ENCODE assay signal across 8 cellular contexts in genomic region chr3:43996379-43997301, GRCh38.
DNase-seq lines count a peak whose midpoint lies in the region; ATAC-seq and TF ChIP-seq lines count a peak whose summit lies in the region.

No MANE protein-coding gene starts in this region.

- no peak for TF ChIP-seq EP300 in suprapubic skin (IDR thresholded peaks at IDR 0.05)

- peaks cover 22% of the 10 kb centered on the region for H3K79me2 ChIP-seq in mammary epithelial cell (ENCODE audit: insufficient read depth, low read length)

- no peaks in the 10 kb centered on the region for H4K20me1 ChIP-seq in mammary epithelial cell (ENCODE audit: insufficient read depth, low read length)

- H3K4me2 ChIP-seq in mammary epithelial cell (ENCODE audit: insufficient read depth, low read depth, low read length), result peak overlapping the region; percentile 94

- no peak overlapping the region for H3K9ac ChIP-seq in mammary epithelial cell (ENCODE audit: insufficient read depth, low read length)

- intact Hi-C loops in A673 (cut with micrococcal nuclease; ENCODE audit: unreplicated experiment) (loop anchor here (5.0 to 10.0 kb wide), 3 partner anchors 104 to 232 kb away; no protein-coding TSS in a partner anchor), mammary epithelial cell (cut with micrococcal nuclease) (loop anchor here (1.0 to 10.0 kb wide), 5 partner anchors 122 to 468 kb away; no protein-coding TSS in a partner anchor)

- 4% methylated on average over 39 of the region's 71 CpGs for WGBS in mammary epithelial cell (ENCODE audit: low coverage, missing lambda C conversion rate)
- under 1% methylated on average over 33 of the region's 71 CpGs for WGBS in suprapubic skin

- peak overlapping the region; percentile 92 for H2AFZ ChIP-seq in mammary epithelial cell (ENCODE audit: low read depth, low read length)

- DNase-seq in A673 (ENCODE audit: low spot score) (peak; percentile 62), GM10266 (ENCODE audit: extremely low spot score) (peak; percentile 76), NCI-H69 (lab: John Stamatoyannopoulos, UW) (peak; percentile 3), mammary epithelial cell (peak; percentile 53), kidney tubule cell (ENCODE audit: low spot score) (peak; percentile 73), suprapubic skin (ENCODE audit: low spot score in 2 of 2) (no peak)
- no peak for DNase-seq in activated CD4-positive, CD25-positive, alpha-beta regulatory T cell treated with anti-CD3 and anti-CD28 coated beads, Interleukin-2, amount 50 U/mL, for 72 hours

- H3K36me3 ChIP-seq in A673 (ENCODE audit: insufficient read depth, low read length, poor library complexity, severe bottlenecking) (no peaks in the 10 kb centered on the region), mammary epithelial cell (ENCODE audit: insufficient read depth, low read length) (no peaks in the 10 kb centered on the region), suprapubic skin (no peaks in the 10 kb centered on the region)

- H3K27me3 ChIP-seq in A673 (replicated peaks; ENCODE audit: insufficient read depth, low read depth, low read length, poor library complexity) (peaks cover 5% of the 10 kb centered on the region), mammary epithelial cell (ENCODE audit: insufficient read depth, low read length) (no peaks in the 10 kb centered on the region), suprapubic skin (peaks cover 95% of the 10 kb centered on the region)

- ATAC-seq in HG02623 (IDR thresholded peaks at IDR 0.05; ENCODE audit: unreplicated experiment), result no peak

- H3K4me1 ChIP-seq in A673 (ENCODE audit: insufficient read depth, low read length, poor library complexity, severe bottlenecking) (no peaks in the 10 kb centered on the region), mammary epithelial cell (ENCODE audit: insufficient read depth, low read length) (peaks cover 35% of the 10 kb centered on the region), suprapubic skin (peaks cover 52% of the 10 kb centered on the region)

- POLR2A ChIA-PET in A673 (lab: Charles Lee; ENCODE audit: low non-redundant PET), result interaction anchor here (0.8 kb wide), 1 partner anchor 103 kb away, joined by 4 read pairs; no protein-coding TSS in a partner anchor

- in situ Hi-C loops in mammary epithelial cell (cut with MboI; ENCODE audit: low sequenced_read_pairs in 2 of 2), result no loop called here

- dilution Hi-C loops in mammary epithelial cell (cut with HindIII; ENCODE audit: low sequenced_read_pairs), result loop anchor here (5.0 kb wide), 1 partner anchor 86 kb away; no protein-coding TSS in a partner anchor

- H3K27ac ChIP-seq in A673 (ENCODE audit: low read depth, low read length, poor library complexity, severe bottlenecking) (no peak overlapping the region), mammary epithelial cell (ENCODE audit: insufficient read depth, low read depth, low read length) (no peak overlapping the region), suprapubic skin (no peak overlapping the region)

- H3K4me3 ChIP-seq in A673 (ENCODE audit: low read depth, low read length, poor library complexity, severe bottlenecking) (peak overlapping the region; percentile 63), mammary epithelial cell (replicated peaks in 1 of 3; ENCODE audit: insufficient read depth in 1 of 3, low read depth in 2 of 3, low read length in 3 of 3) (peak overlapping the region; percentile 49 to 57 (median 51)), suprapubic skin (peak overlapping the region; percentile 29)

- CTCF ChIA-PET in A673 (lab: Charles Lee), result no interaction called here
- CTCF ChIA-PET in mammary epithelial cell (lab: Charles Lee; ENCODE audit: low non-redundant PET), result interaction anchor here (0.7 kb wide), 1 partner anchor 221 kb away, joined by 3 read pairs; no protein-coding TSS in a partner anchor

- BruUV-seq in A673 (replicated peaks; lab: Mats Ljungman, UMichigan), result no TSS peak
- no TSS peak for BruUV-seq in mammary epithelial cell (replicated peaks; lab: Mats Ljungman, UMichigan)

- TF ChIP-seq CTCF in A673 (conservative IDR thresholded peaks at IDR 0.05; ENCODE audit: low read depth, low read length) (0 out of 2 replicates have a peak, but pooled peaks have one; percentile 29), GM10266 (IDR thresholded peaks at IDR 0.05; ENCODE audit: control insufficient read depth, insufficient read depth, low read depth, missing control alignments) (peak; percentile 81), mammary epithelial cell (conservative IDR thresholded peaks at IDR 0.05 in 1 of 2, IDR thresholded peaks at IDR 0.05 in 1 of 2; ENCODE audit: extremely low read depth in 1 of 2, insufficient read depth in 1 of 2, low read depth in 1 of 2, low read length in 2 of 2) (peak; percentile 13 to 59), suprapubic skin (IDR thresholded peaks at IDR 0.05) (no peak)

- TF ChIP-seq POLR2A in suprapubic skin (IDR thresholded peaks at IDR 0.05), result no peak

- H3K9me3 ChIP-seq in A673 (ENCODE audit: low read depth, low read length, poor library complexity, severe bottlenecking) (no peaks in the 10 kb centered on the region), mammary epithelial cell (replicated peaks; ENCODE audit: insufficient read depth, low read length) (no peaks in the 10 kb centered on the region), suprapubic skin (no peaks in the 10 kb centered on the region)

Comparison
In these comparisons a context has a peak if more than half of its experiments do, and no peak if none do; other contexts are left out.
1. DNase-seq: peak in A673 (single experiment), GM10266 (single experiment), NCI-H69 (single experiment), mammary epithelial cell (single experiment) and kidney tubule cell (single experiment); none in suprapubic skin (0 of 2) and activated CD4-positive, CD25-positive, alpha-beta regulatory T cell treated with anti-CD3 and anti-CD28 coated beads, Interleukin-2, amount 50 U/mL, for 72 hours (single experiment).
2. CTCF ChIP-seq: peak in A673 (single experiment), GM10266 (single experiment) and mammary epithelial cell (2 of 2); none in suprapubic skin (0 of 2).
3. Peak in every context shown above with its lines, with median percentiles within 50 percentile points of each other: H3K4me3 ChIP-seq.